Comparison of ENCODE assay signal across 9 cellular contexts in the genomic region with DNA sequence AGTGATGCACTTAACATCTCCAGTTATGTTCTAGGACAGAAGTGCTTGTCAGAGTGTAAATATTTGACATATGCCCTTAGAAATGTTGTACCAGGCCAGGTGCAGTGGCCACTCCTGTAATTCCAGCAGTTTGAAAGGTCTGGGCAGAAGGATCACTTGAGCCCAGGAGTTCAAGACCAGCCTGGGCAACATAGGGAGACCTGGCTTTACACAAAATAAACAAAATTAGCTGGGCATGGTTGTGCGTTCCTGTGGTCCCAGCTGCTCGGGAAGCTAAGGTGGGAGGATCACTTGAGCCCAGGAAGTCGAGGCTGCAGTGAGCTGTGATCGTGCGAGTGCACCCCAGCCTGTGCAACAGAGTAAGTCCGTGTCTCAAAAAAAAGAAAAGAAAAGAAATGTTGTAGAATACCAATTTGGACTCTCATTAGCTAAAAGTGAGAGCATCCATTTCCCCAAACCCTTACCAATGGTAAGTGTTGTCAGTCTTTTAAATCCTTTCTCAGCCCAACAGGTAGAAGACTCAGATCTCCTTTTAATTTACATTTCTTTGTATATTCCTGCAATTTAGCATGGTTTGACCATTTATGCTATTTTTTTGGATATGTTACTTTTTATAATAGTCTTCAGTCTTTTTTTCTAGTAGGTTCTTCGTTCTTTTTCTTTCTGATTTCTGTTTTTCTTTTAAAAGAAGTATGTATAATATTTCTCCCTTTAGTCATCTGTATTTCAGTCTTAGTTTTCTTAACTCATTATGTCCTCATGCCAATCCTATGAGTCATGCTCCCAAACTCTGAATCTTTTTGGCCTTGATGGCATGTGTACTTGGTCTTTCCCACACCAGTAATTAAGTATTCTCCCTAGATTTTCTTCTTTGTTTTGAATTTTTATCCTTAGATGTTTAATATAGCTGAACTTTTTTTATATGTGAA.
DNase-seq lines count a peak whose midpoint lies in the region; ATAC-seq, FAIRE-seq and TF ChIP-seq lines count a peak whose summit lies in the region.
"Had no signal": no experiment of that assay in that cellular context is flagged by ENCODE, and none has a peak within 500 bp of the region (broad histone marks: within the 10 kb centered on the region; RNA-seq: fewer than 3 reads in every experiment).

No MANE protein-coding gene starts in this region.

- no peak overlapping the region for H3K4me3 ChIP-seq in A549
- H3K4me3 ChIP-seq in brain microvascular endothelial cell (ENCODE audit: low read depth, low read length): peak overlapping the region; percentile 30
- no peak overlapping the region for H3K4me3 ChIP-seq in effector memory CD4-positive, alpha-beta T cell (ENCODE audit: insufficient read depth, low read depth, low read length, poor library complexity, severe bottlenecking)

- POLR2A ChIA-PET in A549 (lab: Yijun Ruan, JAX): no interaction called here

- H3K9me3 Mint-ChIP-seq in effector memory CD8-positive, alpha-beta T cell: no peaks in the 10 kb centered on the region

- TF ChIP-seq EP300 in A549 (IDR thresholded peaks at IDR 0.05): no peak

- CTCF ChIA-PET in A549 (lab: Yijun Ruan, JAX): interaction anchor here (0.9 to 1.6 kb wide), 2 partner anchors 16 to 30 kb away, joined by 3 to 5 read pairs; no protein-coding TSS in a partner anchor

- 0 out of 6 replicates have a peak, but pooled peaks of 1 of the 2 experiments have one; percentile 49 for ATAC-seq in A549
- ATAC-seq in effector memory CD8-positive, alpha-beta T cell (replicated peaks): no peak

- no peak for TF ChIP-seq RAD21 in A549 (conservative IDR thresholded peaks at IDR 0.05 in 1 of 2, IDR thresholded peaks at IDR 0.05 in 1 of 2)

- no peaks in the 10 kb centered on the region for H3K27me3 ChIP-seq in brain microvascular endothelial cell (replicated peaks)
- no peaks in the 10 kb centered on the region for H3K27me3 ChIP-seq in layer of hippocampus (ENCODE audit: control insufficient read depth, insufficient read depth, low read length)
- no peaks in the 10 kb centered on the region for H3K27me3 ChIP-seq in effector memory CD4-positive, alpha-beta T cell (replicated peaks; ENCODE audit: control insufficient read depth, insufficient read depth, low read length, poor library complexity, severe bottlenecking)

- no peak overlapping the region for H3K4me3 Mint-ChIP-seq in effector memory CD8-positive, alpha-beta T cell

- H3K4me2 ChIP-seq in A549: peak overlapping the region; percentile 43

- H3K27me3 Mint-ChIP-seq in effector memory CD8-positive, alpha-beta T cell: no peaks in the 10 kb centered on the region

- no peak overlapping the region for H3K27ac Mint-ChIP-seq in effector memory CD8-positive, alpha-beta T cell

- TF ChIP-seq POLR2A in A549 (IDR thresholded peaks at IDR 0.05; ENCODE audit: low read length): no peak

- peaks cover 21 to 26% of the 10 kb centered on the region in 2 donors for H3K4me1 Mint-ChIP-seq in effector memory CD8-positive, alpha-beta T cell (ENCODE audit: low read depth in 2 of 2)

- DNase-seq in A549 (ENCODE audit: low read depth in 1 of 2, low spot score in 1 of 2) (peak in 1 of 2 experiments; percentile 61), HT1080 (ENCODE audit: low read depth) (peak; percentile 88), brain microvascular endothelial cell (peak; percentile 93), NCI-H82 treated with DMSO at 0.1 percent for 48 hours (lab: John Stamatoyannopoulos, UW; ENCODE audit: unreplicated experiment) (no peak), DMS79 (lab: John Stamatoyannopoulos, UW) (no peak)
- no peak for DNase-seq in effector memory CD4-positive, alpha-beta T cell
- DNase-seq in effector memory CD8-positive, alpha-beta T cell: no peak
- DNase-seq: activated CD8-positive, alpha-beta memory T cell treated with anti-CD3 and anti-CD28 coated beads, Interleukin-2, amount 50 U/mL, for 48 hours had no signal

- 62% methylated on average over 7 of the region's 7 CpGs for WGBS in A549 (ENCODE audit: missing lambda C conversion rate)

- FAIRE-seq in A549 (lab: Jason Lieb, UNC): no peak

- in situ Hi-C loops in brain microvascular endothelial cell (cut with HindIII; ENCODE audit: low pct_ligation_motif_present, low sequenced_read_pairs): no loop called here

- TF ChIP-seq CTCF in A549 (IDR thresholded peaks at IDR 0.05) (no peak), brain microvascular endothelial cell (IDR thresholded peaks at IDR 0.05; ENCODE audit: low read depth, low read length, missing control alignments) (no peak)

- no peaks in the 10 kb centered on the region for H3K9me3 ChIP-seq in A549
- H3K9me3 ChIP-seq in effector memory CD4-positive, alpha-beta T cell (ENCODE audit: control insufficient read depth, low read length): no peaks in the 10 kb centered on the region

- no peaks in the 10 kb centered on the region for H3K36me3 ChIP-seq in brain microvascular endothelial cell (replicated peaks)
- H3K36me3 ChIP-seq in effector memory CD4-positive, alpha-beta T cell (ENCODE audit: control insufficient read depth, insufficient read depth, low read length): peaks cover 5% of the 10 kb centered on the region

- H3K4me1 ChIP-seq in A549: peaks cover 29% of the 10 kb centered on the region
- H3K4me1 ChIP-seq in effector memory CD4-positive, alpha-beta T cell (ENCODE audit: control insufficient read depth, insufficient read depth, low read length, poor library complexity, severe bottlenecking): no peaks in the 10 kb centered on the region

- peaks cover 20% of the 10 kb centered on the region for H3K36me3 Mint-ChIP-seq in effector memory CD8-positive, alpha-beta T cell (ENCODE audit: insufficient read depth)

- H3K27ac ChIP-seq in A549 (peak overlapping the region; percentile 55 to 80; a peak in 5 of 6 replicates), brain microvascular endothelial cell (peak overlapping the region; percentile 85), layer of hippocampus (ENCODE audit: low read depth, low read length) (peak overlapping the region; percentile 3)
- no peak overlapping the region for H3K27ac ChIP-seq in effector memory CD4-positive, alpha-beta T cell (ENCODE audit: insufficient read depth, low read length, poor library complexity, severe bottlenecking)

TF ChIP-seq in A549, 52 proteins besides CTCF, POLR2A, EP300 and RAD21:
- TF ChIP-seq MYC (IDR thresholded peaks at IDR 0.05; ENCODE audit: borderline replicate concordance, low read length) (no peak), FOSL2 (IDR thresholded peaks at IDR 0.05) (peak; percentile 24; the same call in 1 of the 2 replicates), FOSL2 (CRISPR knock-in tag; IDR thresholded peaks at IDR 0.05) (peak; percentile 87), ZFP36 (IDR thresholded peaks at IDR 0.05; ENCODE audit: borderline replicate concordance, partially characterized antibody) (no peak), KDM5A (IDR thresholded peaks at IDR 0.05) (no peak)

Comparison
In these comparisons a context has a peak if more than half of its experiments do, and no peak if none do; other contexts are left out.
1. DNase-seq: peak in HT1080 (single experiment) and brain microvascular endothelial cell (single experiment); none in effector memory CD4-positive, alpha-beta T cell (0 of 3), effector memory CD8-positive, alpha-beta T cell (0 of 3), NCI-H82 treated with DMSO at 0.1 percent for 48 hours (single experiment) and DMS79 (single experiment).